Comparison of ENCODE assay signal across 20 cellular contexts in genomic region chr2:195871326-195871725, GRCh38.
DNase-seq lines count a peak whose midpoint lies in the region; FAIRE-seq and TF ChIP-seq lines count a peak whose summit lies in the region.
"Had no signal": no experiment of that assay in that cellular context is flagged by ENCODE, and none has a peak within 500 bp of the region (broad histone marks: within the 10 kb centered on the region; RNA-seq: fewer than 3 reads in every experiment).

No MANE protein-coding gene starts in this region.

- CTCF ChIA-PET in RWPE1 (lab: Yijun Ruan, JAX), result no interaction called here

- DNase-seq in adipocyte (ENCODE audit: low read depth) (peak; percentile 57), dedifferentiated amniotic fluid mesenchymal stem cell (ENCODE audit: extremely low spot score) (peak; percentile 16), fibroblast of the aortic adventitia (ENCODE audit: low read depth) (peak; percentile 6), smooth muscle cell of the brain vasculature (ENCODE audit: low read depth, low spot score) (peak; percentile 9), urothelium cell line (ENCODE audit: low spot score) (no peak), RWPE1 (ENCODE audit: low spot score) (no peak), cerebellar nuclear complex (lab: John Stamatoyannopoulos, UW) (no peak)
- DNase-seq in stimulated activated CD4-positive, alpha-beta T cell treated with anti-CD3 and anti-CD28 coated beads, Interleukin-2, amount 100 ng/mL, for 48 hours, result no peak
- DNase-seq: ACHN; AML-193; Caco-2; CD4-positive, alpha-beta T cell; DMS153; DMS79; KBM-7 had no signal

- FAIRE-seq in urothelium cell line (lab: Jason Lieb, UNC), result no peak
- FAIRE-seq: A204.1, GM12878, HTR-8/SVneo had no signal

- TF ChIP-seq CTCF in fibroblast of the aortic adventitia (IDR thresholded peaks at IDR 0.05; ENCODE audit: insufficient read depth, low read length), result no peak
- TF ChIP-seq CTCF in RWPE1 (conservative IDR thresholded peaks at IDR 0.05; ENCODE audit: low read depth), result no peak

- H3K4me1 ChIP-seq in adipocyte (ENCODE audit: control insufficient read depth, insufficient read depth, low read length), result no peaks in the 10 kb centered on the region
- H3K4me1 ChIP-seq: Caco-2, HAP-1 had no signal

- no peak overlapping the region for H3K4me3 ChIP-seq in adipocyte (ENCODE audit: low read length)
- no peak overlapping the region for H3K4me3 ChIP-seq in fibroblast of the aortic adventitia (ENCODE audit: low read depth, low read length)
- H3K4me3 ChIP-seq: GM12878, HAP-1 had no signal

- POLR2A ChIA-PET in RWPE1 (lab: Yijun Ruan, JAX; ENCODE audit: low non-redundant PET), result no interaction called here

- no peak overlapping the region for H3K27ac ChIP-seq in RWPE1
- H3K27ac ChIP-seq: C4-2B had no signal

- peaks cover 15% of the 10 kb centered on the region for H3K9me3 ChIP-seq in adipocyte (ENCODE audit: control insufficient read depth, low read length)
- H3K9me3 ChIP-seq: Caco-2, HAP-1 had no signal

- H3K27me3 ChIP-seq in adipocyte (replicated peaks; ENCODE audit: control insufficient read depth, insufficient read depth, low read length), result no peaks in the 10 kb centered on the region

- H3K36me3 ChIP-seq in adipocyte (ENCODE audit: control insufficient read depth, insufficient read depth, low read length, severe bottlenecking), result no peaks in the 10 kb centered on the region
- H3K36me3 ChIP-seq: HAP-1 had no signal

- no peak overlapping the region for H3K9ac ChIP-seq in adipocyte (ENCODE audit: low read length)

Comparison
In these comparisons a context has a peak if more than half of its experiments do, and no peak if none do; other contexts are left out.
1. DNase-seq: peak in adipocyte (single experiment), dedifferentiated amniotic fluid mesenchymal stem cell (single experiment), fibroblast of the aortic adventitia (single experiment) and smooth muscle cell of the brain vasculature (single experiment); none in urothelium cell line (single experiment), stimulated activated CD4-positive, alpha-beta T cell treated with anti-CD3 and anti-CD28 coated beads, Interleukin-2, amount 100 ng/mL, for 48 hours (0 of 2), RWPE1 (single experiment) and cerebellar nuclear complex (0 of 2).